8 cellular contexts compared by ENCODE assay signal in the genomic region with DNA sequence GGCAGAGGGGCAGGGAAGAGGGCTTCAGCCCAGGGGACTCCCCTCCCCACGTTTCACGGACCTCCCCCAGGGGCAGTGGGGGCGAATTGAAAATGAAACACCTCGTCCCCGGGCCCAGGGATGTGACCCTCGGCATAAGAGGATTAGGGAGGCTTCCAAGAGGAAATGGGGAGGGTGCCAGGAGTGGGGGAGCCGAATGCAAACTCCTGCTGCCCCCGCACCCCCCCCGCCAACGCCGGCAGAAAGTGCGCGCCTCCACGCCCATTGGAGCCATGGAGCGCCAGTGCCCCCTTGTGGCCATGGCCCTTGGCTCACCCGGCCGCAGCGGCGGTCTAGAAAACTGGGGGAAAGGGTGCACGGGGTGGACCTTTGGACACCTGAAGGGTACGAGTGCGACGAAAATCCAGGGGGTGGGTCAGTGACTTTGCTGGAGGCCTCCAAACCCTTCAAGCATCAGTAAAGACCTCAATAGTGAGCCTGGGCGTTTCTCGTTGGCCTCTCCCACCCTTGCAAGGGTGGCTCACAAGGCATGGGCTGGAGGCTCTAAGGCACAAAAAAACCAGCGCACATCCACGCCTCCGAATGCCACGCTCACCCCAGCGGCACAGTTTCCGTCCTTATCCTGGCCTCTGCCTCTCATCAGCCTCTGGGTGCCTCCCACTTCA.
DNase-seq lines count a peak whose midpoint lies in the region; ATAC-seq, FAIRE-seq and TF ChIP-seq lines count a peak whose summit lies in the region.

No MANE protein-coding gene starts in this region.

- FAIRE-seq in H54 (lab: Jason Lieb, UNC) = no peak

- no peak for TF ChIP-seq POLR2A in H54 (IDR thresholded peaks at IDR 0.05; ENCODE audit: low read depth, low read length)

- ATAC-seq in activated T-cell treated with anti-CD3 and anti-CD28 coated beads, Interleukin-2, amount 50 U/mL, for 4 hours = peak; percentile 63 to 82
- ATAC-seq in stimulated activated naive CD8-positive, alpha-beta T cell treated with anti-CD3 and anti-CD28 coated beads, Interleukin-15, Interleukin-2, amounts not matched to agents 100 U/mL and 50 U/mL, for 24 hours = peak; percentile 49
- no peak for ATAC-seq in HG02840 (IDR thresholded peaks at IDR 0.05; ENCODE audit: low FRiP score, unreplicated experiment)

- no peaks in the 10 kb centered on the region for H3K36me3 Mint-ChIP-seq in Caco-2 (ENCODE audit: insufficient read depth, unreplicated experiment)
- H3K36me3 Mint-ChIP-seq in activated T-cell treated with anti-CD3 and anti-CD28 coated beads, Interleukin-2, amount 50 U/mL, for 4 hours (ENCODE audit: insufficient read depth) = no peaks in the 10 kb centered on the region
- H3K36me3 Mint-ChIP-seq in nephron (ENCODE audit: low read depth) = no peaks in the 10 kb centered on the region

- no peaks in the 10 kb centered on the region for H3K9me3 ChIP-seq in Caco-2

- intact Hi-C loops in Caco-2 (cut with micrococcal nuclease; ENCODE audit: unreplicated experiment) = loop anchor here (1.0 to 5.0 kb wide), 2 partner anchors 64 to 458 kb away; no protein-coding TSS in a partner anchor

- no peaks in the 10 kb centered on the region for H3K27me3 ChIP-seq in Caco-2 (replicated peaks; ENCODE audit: control insufficient read depth, insufficient read depth, low read length)

- H3K9me3 Mint-ChIP-seq in Caco-2 (ENCODE audit: unreplicated experiment) (no peaks in the 10 kb centered on the region), nephron (no peaks in the 10 kb centered on the region)
- H3K9me3 Mint-ChIP-seq in activated T-cell treated with anti-CD3 and anti-CD28 coated beads, Interleukin-2, amount 50 U/mL, for 4 hours = no peaks in the 10 kb centered on the region

- TF ChIP-seq CTCF in Caco-2 (IDR thresholded peaks at IDR 0.05; ENCODE audit: insufficient read depth in 1 of 2, low read depth in 1 of 2, low read length in 1 of 2, severe bottlenecking in 1 of 2, unreplicated experiment in 1 of 2) = peak; percentile 67 to 68
- TF ChIP-seq CTCF in fibroblast of mammary gland (conservative IDR thresholded peaks at IDR 0.05; ENCODE audit: control insufficient read depth, insufficient read depth, low read depth, low read length) = peak; percentile 68
- peak; percentile 71 to 79 (median 73) for TF ChIP-seq CTCF in nephron (IDR thresholded peaks at IDR 0.05; ENCODE audit: unreplicated experiment in 3 of 3)

- H3K4me3 Mint-ChIP-seq in Caco-2 (ENCODE audit: unreplicated experiment) = peak overlapping the region; percentile 51
- peak overlapping the region; percentile 31 for H3K4me3 Mint-ChIP-seq in activated T-cell treated with anti-CD3 and anti-CD28 coated beads, Interleukin-2, amount 50 U/mL, for 4 hours
- peak overlapping the region; percentile 56 to 71 (median 70) for H3K4me3 Mint-ChIP-seq in nephron

- CTCF ChIA-PET in Caco-2 (lab: Charles Lee) = interaction anchor here (0.8 kb wide), 1 partner anchor 458 kb away, joined by 3 read pairs; no protein-coding TSS in a partner anchor

- H3K27me3 Mint-ChIP-seq in Caco-2 (ENCODE audit: insufficient read depth, unreplicated experiment) (no peaks in the 10 kb centered on the region), nephron (ENCODE audit: low read depth) (no peaks in the 10 kb centered on the region)
- no peaks in the 10 kb centered on the region for H3K27me3 Mint-ChIP-seq in activated T-cell treated with anti-CD3 and anti-CD28 coated beads, Interleukin-2, amount 50 U/mL, for 4 hours (ENCODE audit: low read depth)

- peak; percentile 37 to 62 for DNase-seq in Caco-2
- DNase-seq in H54 (ENCODE audit: insufficient read length, low spot score) = peak; percentile 44
- DNase-seq in NCI-H510A treated with DMSO at 0.1 percent for 48 hours (lab: John Stamatoyannopoulos, UW) = peak; percentile 13
- DNase-seq in activated T-cell treated with anti-CD3 and anti-CD28 coated beads, Interleukin-2, amount 50 U/mL, for 4 hours = peak; percentile 56
- DNase-seq in fibroblast of mammary gland (ENCODE audit: low read depth) = peak; percentile 25
- peak; percentile 67 for DNase-seq in stimulated activated naive CD8-positive, alpha-beta T cell treated with anti-CD3 and anti-CD28 coated beads, Interleukin-15, Interleukin-2, amounts not matched to agents 100 U/mL and 50 U/mL, for 24 hours

- no peaks in the 10 kb centered on the region for H3K4me1 ChIP-seq in Caco-2

- H3K27ac Mint-ChIP-seq in Caco-2 (ENCODE audit: unreplicated experiment) = no peak overlapping the region
- H3K27ac Mint-ChIP-seq in nephron = peak overlapping the region; percentile 88 to 91 (median 89)

- POLR2A ChIA-PET in Caco-2 (lab: Charles Lee) = no interaction called here

- no peaks in the 10 kb centered on the region for H3K4me1 Mint-ChIP-seq in Caco-2 (ENCODE audit: low read depth, unreplicated experiment)
- H3K4me1 Mint-ChIP-seq in activated T-cell treated with anti-CD3 and anti-CD28 coated beads, Interleukin-2, amount 50 U/mL, for 4 hours (ENCODE audit: low read depth) = no peaks in the 10 kb centered on the region
- H3K4me1 Mint-ChIP-seq in nephron = peaks cover 40% of the 10 kb centered on the region

- H3K4me3 ChIP-seq in Caco-2 (ENCODE audit: low read depth, low read length) (peak overlapping the region; percentile 8; the same call in 1 of the 2 replicates), fibroblast of mammary gland (ENCODE audit: control insufficient read depth, low read depth, low read length) (peak overlapping the region; percentile 35)

- no peaks in the 10 kb centered on the region for H3K36me3 ChIP-seq in Caco-2 (ENCODE audit: control insufficient read depth, insufficient read depth, low read length)

- BruUV-seq in Caco-2 (replicated peaks; lab: Mats Ljungman, UMichigan) = no TSS peak

Comparison
In these comparisons a context has a peak if more than half of its experiments do, and no peak if none do; other contexts are left out.
1. DNase-seq: peak in every context shown above with its lines; median percentile 67 in stimulated activated naive CD8-positive, alpha-beta T cell treated with anti-CD3 and anti-CD28 coated beads, Interleukin-15, Interleukin-2, amounts not matched to agents 100 U/mL and 50 U/mL, for 24 hours; 56 in activated T-cell treated with anti-CD3 and anti-CD28 coated beads, Interleukin-2, amount 50 U/mL, for 4 hours; 50 in Caco-2; 44 in H54; 25 in fibroblast of mammary gland; 13 in NCI-H510A treated with DMSO at 0.1 percent for 48 hours.